2 cellular contexts compared by ENCODE assay signal in genomic region chr2:241509408-241509784, GRCh38.
TF ChIP-seq lines count a peak whose summit lies in the region.

No MANE protein-coding gene starts in this region.

TF ChIP-seq in endothelial cell of umbilical vein, 7 proteins besides CTCF, POLR2A, EP300 and RAD21:
- TF ChIP-seq, protein P1, sequence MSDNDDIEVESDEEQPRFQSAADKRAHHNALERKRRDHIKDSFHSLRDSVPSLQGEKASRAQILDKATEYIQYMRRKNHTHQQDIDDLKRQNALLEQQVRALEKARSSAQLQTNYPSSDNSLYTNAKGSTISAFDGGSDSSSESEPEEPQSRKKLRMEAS (IDR thresholded peaks at IDR 0.05; ENCODE audit: insufficient read depth, insufficient read length), result no peak
- TF ChIP-seq MYC (IDR thresholded peaks at IDR 0.05; ENCODE audit: low read depth, low read length), result no peak
- TF ChIP-seq JUN (IDR thresholded peaks at IDR 0.05; ENCODE audit: borderline replicate concordance, insufficient read depth, insufficient read length, low read depth), result no peak
- no peak for TF ChIP-seq GATA2 (IDR thresholded peaks at IDR 0.05; ENCODE audit: insufficient read depth, insufficient read length, low read depth, low read length)
- TF ChIP-seq POLR2AphosphoS5 (IDR thresholded peaks at IDR 0.05; ENCODE audit: insufficient read depth, low read depth, low read length), result no peak
- no peak for TF ChIP-seq EZH2 (IDR thresholded peaks at IDR 0.05; ENCODE audit: borderline replicate concordance, low read depth, low read length, severe bottlenecking)
- no peak for TF ChIP-seq FOS (IDR thresholded peaks at IDR 0.05; ENCODE audit: borderline replicate concordance, insufficient read depth, low read length)

TF ChIP-seq in GM12891, 5 proteins besides CTCF, POLR2A, EP300 and RAD21:
- no peak for TF ChIP-seq PAX5 (IDR thresholded peaks at IDR 0.05; ENCODE audit: insufficient read depth, low read length, severe bottlenecking)
- TF ChIP-seq SPI1 (IDR thresholded peaks at IDR 0.05; ENCODE audit: low read depth, low read length), result no peak
- no peak for TF ChIP-seq POLR2AphosphoS5 (IDR thresholded peaks at IDR 0.05; ENCODE audit: low read depth, low read length)
- TF ChIP-seq POU2F2 (IDR thresholded peaks at IDR 0.05; ENCODE audit: low read depth, low read length), result no peak
- no peak for TF ChIP-seq TAF1 (IDR thresholded peaks at IDR 0.05; ENCODE audit: low read depth, low read length)
